18 cellular contexts compared by ENCODE assay signal in the genomic region with DNA sequence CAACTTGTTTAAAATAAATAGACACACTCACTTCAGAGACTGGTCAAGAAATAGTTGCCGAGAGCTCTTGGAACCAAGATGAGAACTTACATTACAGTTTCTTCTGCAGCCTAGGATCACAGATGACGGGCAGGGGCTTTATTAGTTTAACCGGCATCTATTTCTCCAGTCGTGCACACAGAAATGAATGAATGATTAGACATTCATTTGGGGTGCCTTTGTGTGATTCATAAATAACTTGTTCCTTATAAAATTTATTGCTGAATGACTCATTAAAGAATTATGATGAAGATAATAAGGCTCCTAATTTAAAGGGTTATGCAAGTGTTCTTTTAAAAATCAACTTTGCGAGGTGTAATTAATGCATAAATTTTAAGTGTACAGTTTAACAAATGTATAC.
"Had no signal": no experiment of that assay in that cellular context is flagged by ENCODE, and none has a peak within 500 bp of the region (broad histone marks: within the 10 kb centered on the region; RNA-seq: fewer than 3 reads in every experiment).

No MANE protein-coding gene starts in this region.

- ATAC-seq: activated naive CD4-positive, alpha-beta T cell treated with anti-CD3 and anti-CD28 coated beads, Interleukin-2, amount 50 U/mL, for 72 hours; activated T-helper 17 cell treated with anti-CD3 and anti-CD28 coated beads, Interleukin-2, amount 50 U/mL, for 72 hours; left lung; natural killer cell had no signal

- H3K36me3 ChIP-seq: ascending aorta, brain microvascular endothelial cell, left lung, prostate gland, upper lobe of left lung had no signal

- H3K4me3 ChIP-seq: ascending aorta, left lung, prostate gland, upper lobe of left lung had no signal

- H3K36me3 Mint-ChIP-seq: mesothelial cell of epicardium, natural killer cell, T-cell had no signal

- H3K27me3 Mint-ChIP-seq: activated T-cell treated with anti-CD3 and anti-CD28 coated beads, Interleukin-2, amount 50 U/mL, for 24 hours; activated T-helper 17 cell treated with anti-CD3 and anti-CD28 coated beads, Interleukin-2, amount 50 U/mL, for 72 hours; T-cell had no signal

- H3K27ac Mint-ChIP-seq: activated naive CD4-positive, alpha-beta T cell treated with anti-CD3 and anti-CD28 coated beads, Interleukin-2, amount 50 U/mL, for 72 hours; activated T-cell treated with anti-CD3 and anti-CD28 coated beads, Interleukin-2, amount 50 U/mL, for 24 hours; activated T-helper 17 cell treated with anti-CD3 and anti-CD28 coated beads, Interleukin-2, amount 50 U/mL, for 72 hours; mesothelial cell of epicardium; natural killer cell; T-cell had no signal

- H3K27me3 ChIP-seq: ascending aorta, brain microvascular endothelial cell, left lung, upper lobe of left lung had no signal

- H3K9me3 ChIP-seq: ascending aorta, left lung, prostate gland, upper lobe of left lung had no signal

- FAIRE-seq: TTC549 had no signal

- H3K4me1 Mint-ChIP-seq: activated T-helper 17 cell treated with anti-CD3 and anti-CD28 coated beads, Interleukin-2, amount 50 U/mL, for 72 hours; natural killer cell had no signal

- H3K4me1 ChIP-seq: prostate gland had no signal

- H3K4me3 Mint-ChIP-seq: activated T-cell treated with anti-CD3 and anti-CD28 coated beads, Interleukin-2, amount 50 U/mL, for 24 hours; activated T-helper 17 cell treated with anti-CD3 and anti-CD28 coated beads, Interleukin-2, amount 50 U/mL, for 72 hours; mesothelial cell of epicardium; natural killer cell; T-cell had no signal

- H3K27ac ChIP-seq: ascending aorta, brain microvascular endothelial cell, left lung, prostate gland, upper lobe of left lung had no signal

- H3K9me3 Mint-ChIP-seq: activated T-cell treated with anti-CD3 and anti-CD28 coated beads, Interleukin-2, amount 50 U/mL, for 24 hours; activated T-helper 17 cell treated with anti-CD3 and anti-CD28 coated beads, Interleukin-2, amount 50 U/mL, for 72 hours; natural killer cell; T-cell had no signal

- DNase-seq: activated CD4-positive, alpha-beta T cell treated with anti-CD3 and anti-CD28 coated beads for 1 hour; activated CD4-positive, alpha-beta T cell treated with anti-CD3 and anti-CD28 coated beads, Interleukin-2, amount 50 U/mL, for 1 hour; activated CD8-positive, alpha-beta memory T cell treated with anti-CD3 and anti-CD28 coated beads, Interleukin-2, amount 50 U/mL, for 4 hours; activated T-cell treated with anti-CD3 and anti-CD28 coated beads, Interleukin-2, amount 50 U/mL, for 24 hours; brain microvascular endothelial cell; foreskin melanocyte; left lung; natural killer cell; stimulated activated CD4-positive, alpha-beta T cell treated with anti-CD3 and anti-CD28 coated beads, Interleukin-4, amount 100 ng/mL, for 24 hours; stimulated activated naive CD4-positive, alpha-beta T cell treated with Interleukin-2 at 50 U/mL for 16 hours; T-cell had no signal
